ENCODE assay signal across 20 cellular contexts in genomic region chr21:45704311-45705108, GRCh38.
A peak's percentile ranks its signal among the peaks of the same experiment; 100 is the strongest.
DNase-seq lines count a peak whose midpoint lies in the region; ATAC-seq and TF ChIP-seq lines count a peak whose summit lies in the region.
"Had no signal": no experiment of that assay in that cellular context is flagged by ENCODE, and none has a peak within 500 bp of the region (broad histone marks: within the 10 kb centered on the region; RNA-seq: fewer than 3 reads in every experiment).

No MANE protein-coding gene starts in this region.

- H3K4me2 ChIP-seq in BLaER1 (peak overlapping the region; percentile 79), SK-N-SH (no peak overlapping the region)
- H3K4me2 ChIP-seq: A549, GM23338 had no signal

- CTCF ChIA-PET in SK-N-SH (lab: Yijun Ruan, JAX) = interaction anchor here (0.6 to 2.9 kb wide), 9 partner anchors 12 to 149 kb away, joined by 3 to 15 read pairs (median 3); no protein-coding TSS in a partner anchor

- WGBS in SK-N-SH (ENCODE audit: low lambda C conversion rate) = 60% methylated on average over 13 of the region's 13 CpGs

- TF ChIP-seq RAD21 in SK-N-SH (IDR thresholded peaks at IDR 0.05; ENCODE audit: low read length) = peak; percentile 35; the same call in 1 of the 2 replicates

- H4K20me1 ChIP-seq in BLaER1 (peaks cover 70% of the 10 kb centered on the region), SK-N-SH (ENCODE audit: insufficient read depth) (no peaks in the 10 kb centered on the region)

- no peak overlapping the region for H2AFZ ChIP-seq in SK-N-SH (ENCODE audit: low read depth)
- H2AFZ ChIP-seq: GM23338 had no signal

- no peaks in the 10 kb centered on the region for H3K79me2 ChIP-seq in SK-N-SH (ENCODE audit: insufficient read depth)

- H3K9me2 ChIP-seq in SK-N-SH = no peaks in the 10 kb centered on the region

- TF ChIP-seq EP300 in SK-N-SH (IDR thresholded peaks at IDR 0.05; ENCODE audit: borderline replicate concordance in 1 of 2, low read depth in 1 of 2, low read length in 1 of 2) = peak in 1 of 2 experiments; percentile 91; a peak in 2 of 4 replicates

- H3K27me3 ChIP-seq in BLaER1 = no peaks in the 10 kb centered on the region
- H3K27me3 ChIP-seq in SK-N-SH (ENCODE audit: insufficient read depth) = no peaks in the 10 kb centered on the region

- H3K9me3 ChIP-seq in BLaER1 (0 out of 2 replicates have a peak, but pooled peaks cover 9% of the 10 kb centered on the region), SK-N-SH (no peaks in the 10 kb centered on the region)
- H3K9me3 ChIP-seq: A549, Caco-2 had no signal

- POLR2A ChIA-PET in SK-N-SH (lab: Yijun Ruan, JAX) = interaction anchor here (0.8 to 1.4 kb wide), 5 partner anchors 19 to 267 kb away, joined by 3 to 7 read pairs (median 4); no protein-coding TSS in a partner anchor

- DNase-seq in SK-N-SH (peak; percentile 73), dermis blood vessel endothelial cell (peak; percentile 3), left kidney (ENCODE audit: low read depth, low spot score) (peak; percentile 7), NCI-H187 (lab: John Stamatoyannopoulos, UW) (no peak), SW 1271 (lab: John Stamatoyannopoulos, UW) (no peak), NCI-H2081 treated with DMSO at 0.1 percent for 48 hours (lab: John Stamatoyannopoulos, UW) (no peak)
- DNase-seq: 8988T; ACHN; Caco-2; CD4-positive, CD25-positive, alpha-beta regulatory T cell; CD8-positive, alpha-beta T cell; DMS153; DND-41; H9 had no signal

- no peaks in the 10 kb centered on the region for H3F3A ChIP-seq in SK-N-SH (replicated peaks; ENCODE audit: insufficient read depth)

- H3K36me3 ChIP-seq in BLaER1 (peaks cover 44% of the 10 kb centered on the region), SK-N-SH (replicated peaks in 1 of 2; ENCODE audit: control insufficient read depth in 1 of 2, insufficient read depth in 2 of 2, low read length in 1 of 2) (peaks cover 0 to 8% of the 10 kb centered on the region in 2 experiments)

- TF ChIP-seq CTCF in SK-N-SH (IDR thresholded peaks at IDR 0.05) = no peak

- peaks cover 30% of the 10 kb centered on the region for H3K4me1 ChIP-seq in BLaER1
- H3K4me1 ChIP-seq in SK-N-SH (ENCODE audit: control insufficient read depth in 1 of 2, insufficient read depth in 2 of 2, low read depth in 1 of 2, low read length in 1 of 2) = peaks cover 10 to 59% of the 10 kb centered on the region in 2 experiments; a peak in 3 of 4 replicates
- H3K4me1 ChIP-seq: A549, Caco-2 had no signal

- no peak overlapping the region for H3K4me3 ChIP-seq in BLaER1
- no peak overlapping the region for H3K4me3 ChIP-seq in SK-N-SH (ENCODE audit: low read depth in 2 of 2, low read length in 1 of 2)
- H3K4me3 ChIP-seq: A549, GM23338 had no signal

- H3K27ac ChIP-seq in BLaER1 (no peak overlapping the region), SK-N-SH (ENCODE audit: low read depth in 2 of 2, low read length in 1 of 2) (peak overlapping the region in 1 of 2 experiments; percentile 98; a peak in 2 of 4 replicates)
- H3K27ac ChIP-seq: A549, C4-2B had no signal

- H3K9ac ChIP-seq in BLaER1 = 0 out of 2 replicates have a peak overlapping the region, but pooled peaks have one; percentile 29
- H3K9ac ChIP-seq in SK-N-SH = no peak overlapping the region

- no peak for ATAC-seq in GM21423 (IDR thresholded peaks at IDR 0.05; ENCODE audit: unreplicated experiment)
- ATAC-seq: A549; CD8-positive, alpha-beta T cell; GM23338; HCT116 had no signal

TF ChIP-seq in SK-N-SH, 30 proteins besides CTCF, POLR2A, EP300 and RAD21 (continues in another document):
- TF ChIP-seq RCOR1 (IDR thresholded peaks at IDR 0.05; ENCODE audit: low read length) (peak; percentile 88; the same call in 1 of the 2 replicates), RXRA (IDR thresholded peaks at IDR 0.05; ENCODE audit: borderline replicate concordance, low read depth) (no peak), MXI1 (IDR thresholded peaks at IDR 0.05; ENCODE audit: low read depth, low read length) (no peak; the same call in 1 of the 2 replicates), MAX (IDR thresholded peaks at IDR 0.05; ENCODE audit: low read depth) (no peak), NRF1 (IDR thresholded peaks at IDR 0.05; ENCODE audit: low read depth, low read length) (no peak), YY1 (IDR thresholded peaks at IDR 0.05; ENCODE audit: low read depth) (no peak), MEF2A (IDR thresholded peaks at IDR 0.05; ENCODE audit: borderline replicate concordance, low read depth) (no peak), TCF12 (IDR thresholded peaks at IDR 0.05) (peak; percentile 40; the same call in 1 of the 2 replicates), RFX5 (IDR thresholded peaks at IDR 0.05; ENCODE audit: low read length) (no peak), PBX3 (IDR thresholded peaks at IDR 0.05) (0 out of 2 replicates have a peak, but pooled peaks have one; percentile 17), NFIC (IDR thresholded peaks at IDR 0.05; ENCODE audit: borderline replicate concordance) (peak; percentile 38; the same call in 1 of the 2 replicates), EZH2phosphoT487 (IDR thresholded peaks at IDR 0.05; ENCODE audit: borderline replicate concordance, low read depth) (no peak), FOSL2 (IDR thresholded peaks at IDR 0.05; ENCODE audit: borderline replicate concordance, low read depth) (no peak), IRF3 (IDR thresholded peaks at IDR 0.05; ENCODE audit: low read depth, low read length) (no peak), SMC3 (IDR thresholded peaks at IDR 0.05; ENCODE audit: low read depth, low read length) (no peak), FOXJ3 (CRISPR knock-in tag; IDR thresholded peaks at IDR 0.05) (peak; percentile 72; the same call in 1 of the 2 replicates), GABPA (IDR thresholded peaks at IDR 0.05; ENCODE audit: low read depth) (no peak), USF1 (IDR thresholded peaks at IDR 0.05; ENCODE audit: borderline replicate concordance, low read depth) (no peak), GATA2 (CRISPR knock-in tag; IDR thresholded peaks at IDR 0.05) (peak; percentile 98), ELF1 (IDR thresholded peaks at IDR 0.05) (no peak), USF2 (IDR thresholded peaks at IDR 0.05; ENCODE audit: borderline replicate concordance, low read depth, low read length) (no peak)

Comparison
In these comparisons a context has a peak if more than half of its experiments do, and no peak if none do; other contexts are left out.
1. DNase-seq: peak in SK-N-SH (single experiment), dermis blood vessel endothelial cell (single experiment) and left kidney (single experiment); none in NCI-H187 (0 of 2), SW 1271 (0 of 2) and NCI-H2081 treated with DMSO at 0.1 percent for 48 hours (single experiment).